ENCODE assay signal across 23 cellular contexts in genomic region chr12:15729097-15729496, GRCh38.
"Had no signal": no experiment of that assay in that cellular context is flagged by ENCODE, and none has a peak within 500 bp of the region (broad histone marks: within the 10 kb centered on the region; RNA-seq: fewer than 3 reads in every experiment).

No MANE protein-coding gene starts in this region.

- H3K27ac Mint-ChIP-seq: activated CD8-positive, alpha-beta T cell treated with anti-CD3 and anti-CD28 coated beads, Interleukin-2, amount 10 ng/mL, durations not matched to agents 7 days and 5 days; activated naive CD8-positive, alpha-beta T cell; activated T-helper 2 cell treated with anti-CD3 and anti-CD28 coated beads, Interferon-gamma antibody, Interleukin-2, Interleukin-4, amounts not matched to agents 10 μg/mL and 5 μg/mL and 100 μg/mL, durations not matched to agents 14 hours and 24 hours and 36 hours; memory B cell; nephron; stimulated activated memory B cell treated with anti-CD40 and anti-IgM and Interleukin-4, amounts not matched to agents 10 μg/mL and 1 μg/mL and 100 μg/mL, for 72 hours had no signal

- H3K4me1 Mint-ChIP-seq: memory B cell; stimulated activated memory B cell treated with anti-CD40 and anti-IgM and Interleukin-4, amounts not matched to agents 10 μg/mL and 1 μg/mL and 100 μg/mL, for 72 hours had no signal

- H3K9ac ChIP-seq: parathyroid adenoma had no signal

- H3K36me3 Mint-ChIP-seq: activated naive CD8-positive, alpha-beta T cell; memory B cell; stimulated activated memory B cell treated with anti-CD40 and anti-IgM and Interleukin-4, amounts not matched to agents 10 μg/mL and 1 μg/mL and 100 μg/mL, for 72 hours had no signal

- H3K79me2 ChIP-seq: parathyroid adenoma had no signal

- H3K4me1 ChIP-seq: parathyroid adenoma had no signal

- H3K4me3 ChIP-seq: adrenal gland, ascending aorta, coronary artery, esophagus squamous epithelium, gastroesophageal sphincter, left ventricle myocardium inferior, stomach, transverse colon had no signal

- H3K36me3 ChIP-seq: adrenal gland, ascending aorta, esophagus squamous epithelium, gastroesophageal sphincter, left ventricle myocardium inferior, neutrophil, stomach, transverse colon had no signal

- H2AFZ ChIP-seq: parathyroid adenoma had no signal

- ATAC-seq: activated CD8-positive, alpha-beta T cell treated with anti-CD3 and anti-CD28 coated beads, Interleukin-2, amount 10 ng/mL, durations not matched to agents 7 days and 5 days; gastroesophageal sphincter; stimulated activated memory B cell treated with anti-CD40 and anti-IgM and Interleukin-4, amounts not matched to agents 10 μg/mL and 1 μg/mL and 100 μg/mL, for 72 hours had no signal

- DNase-seq: activated CD4-positive, alpha-beta T cell treated with anti-CD3 and anti-CD28 coated beads for 1 hour; activated CD4-positive, alpha-beta T cell treated with anti-CD3 and anti-CD28 coated beads, Interleukin-2, amount 50 U/mL, for 1 hour; activated CD8-positive, alpha-beta T cell treated with anti-CD3 and anti-CD28 coated beads, Interleukin-2, amount 10 ng/mL, durations not matched to agents 7 days and 5 days; activated naive CD4-positive, alpha-beta T cell; adrenal gland; esophagus squamous epithelium; head of caudate nucleus; hypothalamus; left ventricle myocardium inferior; right cardiac atrium; stimulated activated CD4-positive, alpha-beta T cell treated with anti-CD3 and anti-CD28 coated beads, Interleukin-15, amount 100 ng/mL, for 24 hours; stomach; transverse colon had no signal

- H3K9me3 Mint-ChIP-seq: activated T-helper 2 cell treated with anti-CD3 and anti-CD28 coated beads, Interferon-gamma antibody, Interleukin-2, Interleukin-4, amounts not matched to agents 10 μg/mL and 5 μg/mL and 100 μg/mL, durations not matched to agents 14 hours and 24 hours and 36 hours; memory B cell; stimulated activated memory B cell treated with anti-CD40 and anti-IgM and Interleukin-4, amounts not matched to agents 10 μg/mL and 1 μg/mL and 100 μg/mL, for 72 hours had no signal

- H3K9me3 ChIP-seq: adrenal gland, ascending aorta, esophagus squamous epithelium, gastroesophageal sphincter, left ventricle myocardium inferior, neutrophil, stomach, transverse colon had no signal

- H3K27ac ChIP-seq: adrenal gland, ascending aorta, gastroesophageal sphincter, left ventricle myocardium inferior, neutrophil, parathyroid adenoma, stomach had no signal

- H3K4me3 Mint-ChIP-seq: activated CD8-positive, alpha-beta T cell treated with anti-CD3 and anti-CD28 coated beads, Interleukin-2, amount 10 ng/mL, durations not matched to agents 7 days and 5 days; activated naive CD8-positive, alpha-beta T cell; memory B cell; nephron; stimulated activated memory B cell treated with anti-CD40 and anti-IgM and Interleukin-4, amounts not matched to agents 10 μg/mL and 1 μg/mL and 100 μg/mL, for 72 hours had no signal

- H3K27me3 ChIP-seq: adrenal gland, ascending aorta, esophagus squamous epithelium, gastroesophageal sphincter, neutrophil, stomach, transverse colon had no signal
